Comparison of ENCODE assay signal across 8 cellular contexts in the genomic region with DNA sequence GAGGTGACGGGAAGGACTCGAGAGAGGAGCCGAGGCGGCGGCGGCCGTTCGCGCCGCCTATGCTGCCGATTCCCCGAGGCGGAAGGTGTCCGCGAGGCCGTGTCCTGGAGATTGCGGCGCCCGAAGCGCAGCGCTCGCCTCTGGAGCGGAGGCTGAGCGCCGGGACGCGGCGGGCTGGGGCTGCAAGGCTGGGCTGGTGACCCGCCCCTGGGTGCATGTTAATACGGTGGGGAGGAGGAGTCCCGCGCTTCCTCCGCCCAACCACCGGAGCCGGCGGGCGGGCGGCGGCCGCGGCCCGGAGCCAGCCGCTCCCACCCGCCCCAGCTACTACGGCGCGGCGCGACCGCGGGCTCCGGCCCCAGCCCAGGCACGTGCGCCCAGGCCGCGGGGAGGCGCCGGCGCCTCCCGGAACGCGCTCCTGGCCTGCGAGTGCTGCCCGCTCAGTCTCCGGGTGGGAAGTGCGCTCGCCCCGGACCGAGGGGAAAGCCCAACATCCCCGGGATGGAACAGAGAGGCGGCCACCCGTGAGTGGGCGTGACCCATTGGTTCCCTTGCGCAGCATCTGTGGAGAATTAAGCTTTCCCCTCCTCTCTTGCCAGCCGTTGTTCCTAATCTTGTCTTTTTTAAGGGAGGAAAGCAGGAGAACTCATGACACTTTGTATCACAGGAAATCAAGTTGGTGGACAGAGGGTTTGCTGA. TPM values are rescaled to one million over a fixed set of nuclear protein-coding genes. Genes with fewer than 3 reads are reported as not detected.
A peak's percentile ranks its signal among the peaks of the same experiment; 100 is the strongest.
DNase-seq lines count a peak whose midpoint lies in the region; ATAC-seq and TF ChIP-seq lines count a peak whose summit lies in the region.

A gene (minus strand): TSS at position 195 of the 699 bp plus-strand sequence.

- 0 out of 3 replicates have a peak, but pooled peaks have one; percentile 15 for TF ChIP-seq CTCF in H9 (conservative IDR thresholded peaks at IDR 0.05)

- DNase-seq in H9 (peak; percentile 82), SJCRH30 (peak; percentile 39 to 42), head of caudate nucleus (peak in 40 of 42 donors; percentile 25 to 82 (median 63)), posterior vena cava (ENCODE audit: low spot score) (peak; percentile 80), NCI-H526 (lab: John Stamatoyannopoulos, UW) (no peak), T-helper 9 cell (no peak)

- H2AFZ ChIP-seq in H9 (ENCODE audit: low read length) = peak within 1 kb of the TSS; percentile 4

- H3K36me3 ChIP-seq in SJCRH30 = no peaks in the 10 kb centered on the region

- no peaks in the 10 kb centered on the region for H3K79me1 ChIP-seq in H9 (ENCODE audit: insufficient read depth, low read depth, low read length, poor library complexity, severe bottlenecking)

- H3K27ac ChIP-seq in H9 (ENCODE audit: insufficient read length, low read depth, low read length) (no peak within 1 kb of the TSS), SJCRH30 (no peak within 1 kb of the TSS)

- peaks cover 4% of the 10 kb centered on the region; the same call in 1 of the 2 replicates for H3K27me3 ChIP-seq in H9 (ENCODE audit: insufficient read depth, low read length)
- H3K27me3 ChIP-seq in SJCRH30 = no peaks in the 10 kb centered on the region

- no peak within 1 kb of the TSS for H3K4ac ChIP-seq in H9 (ENCODE audit: low read depth, low read length)

- H3K18ac ChIP-seq in H9 (ENCODE audit: insufficient read length, low read depth, low read length) = peak within 1 kb of the TSS; percentile 92

- H2BK120ac ChIP-seq in H9 (ENCODE audit: low read depth, low read length, poor library complexity, severe bottlenecking) = no peak within 1 kb of the TSS

- peaks cover 4% of the 10 kb centered on the region for H4K20me1 ChIP-seq in H9 (ENCODE audit: control insufficient read depth, insufficient read depth, insufficient read length)

- H2BK15ac ChIP-seq in H9 (ENCODE audit: low read depth, low read length) = no peak within 1 kb of the TSS

- no peak within 1 kb of the TSS for H2BK12ac ChIP-seq in H9 (ENCODE audit: insufficient read length, low read depth, low read length)

- H4K5ac ChIP-seq in H9 (ENCODE audit: insufficient read length, low read depth, low read length) = no peak within 1 kb of the TSS

- no peak within 1 kb of the TSS for H2AK5ac ChIP-seq in H9 (ENCODE audit: insufficient read length, low read length)

- peak within 1 kb of the TSS; percentile 78 for H3K9ac ChIP-seq in H9 (ENCODE audit: extremely low read depth, insufficient read length, low read length)

- H3T11ph ChIP-seq in H9 (ENCODE audit: low read length) = no peak within 1 kb of the TSS

- H3K4me3 ChIP-seq in SJCRH30 = peak within 1 kb of the TSS; percentile 36

- H2BK20ac ChIP-seq in H9 (ENCODE audit: low read depth, low read length, poor library complexity, severe bottlenecking) = no peak within 1 kb of the TSS

- H3K4me3 Mint-ChIP-seq in H9 = peak within 1 kb of the TSS; percentile 83 to 89

- intact Hi-C loops in head of caudate nucleus (cut with DNase I) = no loop called here
- intact Hi-C loops in posterior vena cava (cut with DNase I) = no loop called here

- peaks cover 13% of the 10 kb centered on the region for H3K27me3 Mint-ChIP-seq in H9 (ENCODE audit: low read depth)

- peak; percentile 48 for TF ChIP-seq POLR2A in GM10847 (IDR thresholded peaks at IDR 0.05; ENCODE audit: extremely low read depth, insufficient read length)

- H3K56ac ChIP-seq in H9 (ENCODE audit: insufficient read length, low read depth, low read length) = no peak within 1 kb of the TSS

- H3K27ac Mint-ChIP-seq in H9 = peak within 1 kb of the TSS; percentile 3 to 62 (median 11); a peak in 5 of 7 replicates

- no CpG with 5 or more reads among the region's 75 CpGs for WGBS in H9 (ENCODE audit: extremely low coverage, insufficient read length, low lambda C conversion rate)

- no peak within 1 kb of the TSS for H4K91ac ChIP-seq in H9 (ENCODE audit: insufficient read length, low read depth, low read length)

- no peak within 1 kb of the TSS for H4K8ac ChIP-seq in H9 (replicated peaks; ENCODE audit: insufficient read length, low read depth, low read length)

- no peak within 1 kb of the TSS for H2BK5ac ChIP-seq in H9 (ENCODE audit: insufficient read length, low read length)

- no peak for ATAC-seq in HG02623 (IDR thresholded peaks at IDR 0.05; ENCODE audit: unreplicated experiment)

- no peaks in the 10 kb centered on the region; a peak in 2 of 7 replicates for H3K36me3 Mint-ChIP-seq in H9 (ENCODE audit: insufficient read depth in 1 of 3, low read depth in 3 of 3)

- H3K79me2 ChIP-seq in H9 (ENCODE audit: insufficient read depth, low read length) = peaks cover 4% of the 10 kb centered on the region; the same call in 1 of the 2 replicates

- no peaks in the 10 kb centered on the region for H3K9me3 Mint-ChIP-seq in H9

- no peak within 1 kb of the TSS for H3K23ac ChIP-seq in H9 (ENCODE audit: insufficient read length, low read depth, low read length)

- H3K4me1 ChIP-seq in H9 (ENCODE audit: insufficient read depth, low read length) (peaks cover 4% of the 10 kb centered on the region; the same call in 1 of the 2 replicates), SJCRH30 (no peaks in the 10 kb centered on the region)

- H3K23me2 ChIP-seq in H9 (ENCODE audit: insufficient read length, low read depth, low read length, poor library complexity, severe bottlenecking) = peaks cover 16% of the 10 kb centered on the region

- H3K4me1 Mint-ChIP-seq in H9 = peaks cover 20 to 28% of the 10 kb centered on the region in 2 experiments

- peak within 1 kb of the TSS; percentile 97 for H3K14ac ChIP-seq in H9 (ENCODE audit: insufficient read depth, low read length)

- H3K9me3 ChIP-seq in H9 (ENCODE audit: control insufficient read depth, low read depth, low read length) (no peaks in the 10 kb centered on the region), SJCRH30 (replicated peaks) (no peaks in the 10 kb centered on the region)

- H3K4me2 ChIP-seq in H9 (ENCODE audit: insufficient read depth, insufficient read length, low read length) = peak within 1 kb of the TSS; percentile 100

RNA-seq across cellular contexts. Expression of the gene that starts here (rescaled TPM):
- total RNA-seq in H9 (2021) (20.0 and 23.2 TPM in 2 replicates), posterior vena cava (under 1 TPM; 0.05 to 0.32 TPM)
- total RNA-seq in SJCRH30 (2014; rRNA removed; shearing (Covaris generic)) = 0.99 and 2.8 TPM in 2 replicates

Comparison
In these comparisons a context has a peak if more than half of its experiments do, and no peak if none do; other contexts are left out.
1. Peak in DNase-seq in posterior vena cava; RNA of the gene not detected or under 1 TPM.
2. DNase-seq: peak in H9 (single experiment), SJCRH30 (2 of 2) and head of caudate nucleus (40 of 42); none in NCI-H526 (0 of 2) and T-helper 9 cell (single experiment).